ENCODE assay signal across 30 cellular contexts in genomic region chr16:51401673-51402072, GRCh38.
"Had no signal": no experiment of that assay in that cellular context is flagged by ENCODE, and none has a peak within 500 bp of the region (broad histone marks: within the 10 kb centered on the region; RNA-seq: fewer than 3 reads in every experiment).

No MANE protein-coding gene starts in this region.

- H3K27ac ChIP-seq: ascending aorta, epithelial cell of prostate had no signal

- H3K27ac Mint-ChIP-seq: activated CD4-positive, alpha-beta memory T cell treated with anti-CD3 and anti-CD28 coated beads for 36 hours; activated CD4-positive, alpha-beta T cell treated with anti-CD3 and anti-CD28 coated beads for 36 hours; activated CD4-positive, alpha-beta T cell treated with anti-CD3 and anti-CD28 coated beads, Interleukin-2, amount 10 ng/mL, durations not matched to agents 24 days and 14 days; activated CD8-positive, alpha-beta memory T cell treated with anti-CD3 and anti-CD28 coated beads, Interleukin-2, amount 10 ng/mL, durations not matched to agents 7 days and 5 days; activated CD8-positive, alpha-beta T cell treated with anti-CD3 and anti-CD28 coated beads, Interleukin-2, amount 10 ng/mL, durations not matched to agents 7 days and 5 days; activated naive CD4-positive, alpha-beta T cell treated with anti-CD3 and anti-CD28 coated beads, Interleukin-2, amount 10 ng/mL, durations not matched to agents 7 days and 5 days; activated naive CD4-positive, alpha-beta T cell treated with anti-CD3 and anti-CD28 coated beads, Interleukin-2, amount 50 U/mL, for 72 hours; activated naive CD8-positive, alpha-beta T cell treated with anti-CD3 and anti-CD28 coated beads, Interleukin-2, amount 10 ng/mL, durations not matched to agents 7 days and 5 days; activated T-cell treated with anti-CD3 and anti-CD28 coated beads, Interleukin-2, amount 50 U/mL, for 24 hours; activated T-cell treated with anti-CD3 and anti-CD28 coated beads, Interleukin-2, amount 50 U/mL, for 72 hours; effector memory CD8-positive, alpha-beta T cell had no signal

- H3K27me3 Mint-ChIP-seq: activated CD4-positive, alpha-beta memory T cell treated with anti-CD3 and anti-CD28 coated beads for 36 hours; activated CD4-positive, alpha-beta T cell treated with anti-CD3 and anti-CD28 coated beads for 36 hours; activated CD4-positive, alpha-beta T cell treated with anti-CD3 and anti-CD28 coated beads, Interleukin-2, amount 10 ng/mL, durations not matched to agents 24 days and 14 days; activated CD8-positive, alpha-beta memory T cell treated with anti-CD3 and anti-CD28 coated beads, Interleukin-2, amount 10 ng/mL, durations not matched to agents 7 days and 5 days; activated naive CD4-positive, alpha-beta T cell treated with anti-CD3 and anti-CD28 coated beads, Interleukin-2, amount 10 ng/mL, durations not matched to agents 7 days and 5 days; activated naive CD8-positive, alpha-beta T cell treated with anti-CD3 and anti-CD28 coated beads, Interleukin-2, amount 10 ng/mL, durations not matched to agents 7 days and 5 days; activated T-cell treated with anti-CD3 and anti-CD28 coated beads, Interleukin-2, amount 50 U/mL, for 24 hours; effector memory CD8-positive, alpha-beta T cell had no signal

- FAIRE-seq: colon, endometrium, endothelial cell of umbilical vein had no signal

- H3K36me3 Mint-ChIP-seq: activated CD4-positive, alpha-beta memory T cell treated with anti-CD3 and anti-CD28 coated beads for 36 hours; activated CD8-positive, alpha-beta memory T cell treated with anti-CD3 and anti-CD28 coated beads, Interleukin-2, amount 10 ng/mL, durations not matched to agents 7 days and 5 days; activated naive CD4-positive, alpha-beta T cell treated with anti-CD3 and anti-CD28 coated beads, Interleukin-2, amount 10 ng/mL, durations not matched to agents 7 days and 5 days; activated naive CD4-positive, alpha-beta T cell treated with anti-CD3 and anti-CD28 coated beads, Interleukin-2, amount 50 U/mL, for 72 hours; activated naive CD8-positive, alpha-beta T cell treated with anti-CD3 and anti-CD28 coated beads, Interleukin-2, amount 10 ng/mL, durations not matched to agents 7 days and 5 days had no signal

- H3K9me3 ChIP-seq: ascending aorta, esophagus squamous epithelium had no signal

- H3K4me3 ChIP-seq: ascending aorta, esophagus squamous epithelium, gastroesophageal sphincter had no signal

- ATAC-seq: activated CD4-positive, alpha-beta T cell treated with anti-CD3 and anti-CD28 coated beads for 36 hours; activated CD8-positive, alpha-beta memory T cell treated with anti-CD3 and anti-CD28 coated beads, Interleukin-2, amount 10 ng/mL, durations not matched to agents 7 days and 5 days; activated CD8-positive, alpha-beta T cell treated with anti-CD3 and anti-CD28 coated beads, Interleukin-2, amount 10 ng/mL, durations not matched to agents 7 days and 5 days; activated naive CD4-positive, alpha-beta T cell treated with anti-CD3 and anti-CD28 coated beads, Interleukin-2, amount 50 U/mL, for 72 hours; activated T-cell treated with anti-CD3 and anti-CD28 coated beads, Interleukin-2, amount 50 U/mL, for 72 hours; effector memory CD8-positive, alpha-beta T cell; gastroesophageal sphincter had no signal

- DNase-seq: activated CD4-positive, alpha-beta memory T cell treated with anti-CD3 and anti-CD28 coated beads for 36 hours; activated CD4-positive, alpha-beta T cell treated with anti-CD3 and anti-CD28 coated beads for 36 hours; activated CD4-positive, alpha-beta T cell treated with anti-CD3 and anti-CD28 coated beads, Interleukin-2, amount 10 ng/mL, durations not matched to agents 24 days and 14 days; activated CD4-positive, CD25-positive, alpha-beta regulatory T cell; activated CD4-positive, CD25-positive, alpha-beta regulatory T cell treated with anti-CD3 and anti-CD28 coated beads, Interleukin-2, amount 50 U/mL, for 72 hours; activated CD8-positive, alpha-beta memory T cell treated with anti-CD3 and anti-CD28 coated beads, Interleukin-2, amount 10 ng/mL, durations not matched to agents 7 days and 5 days; activated CD8-positive, alpha-beta memory T cell treated with anti-CD3 and anti-CD28 coated beads, Interleukin-2, amount 50 U/mL, for 48 hours; activated CD8-positive, alpha-beta T cell treated with anti-CD3 and anti-CD28 coated beads, Interleukin-2, amount 10 ng/mL, durations not matched to agents 7 days and 5 days; activated gamma-delta T cell; activated naive CD4-positive, alpha-beta T cell; activated naive CD4-positive, alpha-beta T cell treated with anti-CD3 and anti-CD28 coated beads, Interleukin-2, amount 10 ng/mL, durations not matched to agents 7 days and 5 days; activated naive CD8-positive, alpha-beta T cell treated with anti-CD3 and anti-CD28 coated beads, Interleukin-2, amount 10 ng/mL, durations not matched to agents 7 days and 5 days; activated T-cell treated with anti-CD3 and anti-CD28 coated beads for 4 hours; activated T-cell treated with anti-CD3 and anti-CD28 coated beads, Interleukin-2, amount 50 U/mL, for 24 hours; activated T-cell treated with anti-CD3 and anti-CD28 coated beads, Interleukin-2, amount 50 U/mL, for 72 hours; caudate nucleus; cortex of kidney; dermis blood vessel endothelial cell; effector CD4-positive, alpha-beta T cell; effector memory CD8-positive, alpha-beta T cell; esophagus squamous epithelium; foreskin melanocyte; T-helper 2 cell had no signal

- H3K4me1 Mint-ChIP-seq: activated CD4-positive, alpha-beta T cell treated with anti-CD3 and anti-CD28 coated beads for 36 hours; activated CD4-positive, alpha-beta T cell treated with anti-CD3 and anti-CD28 coated beads, Interleukin-2, amount 10 ng/mL, durations not matched to agents 24 days and 14 days; activated CD8-positive, alpha-beta memory T cell treated with anti-CD3 and anti-CD28 coated beads, Interleukin-2, amount 10 ng/mL, durations not matched to agents 7 days and 5 days; activated naive CD4-positive, alpha-beta T cell treated with anti-CD3 and anti-CD28 coated beads, Interleukin-2, amount 10 ng/mL, durations not matched to agents 7 days and 5 days; activated naive CD8-positive, alpha-beta T cell treated with anti-CD3 and anti-CD28 coated beads, Interleukin-2, amount 10 ng/mL, durations not matched to agents 7 days and 5 days had no signal

- H3K4me3 Mint-ChIP-seq: activated CD4-positive, alpha-beta memory T cell treated with anti-CD3 and anti-CD28 coated beads for 36 hours; activated CD4-positive, alpha-beta T cell treated with anti-CD3 and anti-CD28 coated beads for 36 hours; activated CD4-positive, alpha-beta T cell treated with anti-CD3 and anti-CD28 coated beads, Interleukin-2, amount 10 ng/mL, durations not matched to agents 24 days and 14 days; activated CD8-positive, alpha-beta memory T cell treated with anti-CD3 and anti-CD28 coated beads, Interleukin-2, amount 10 ng/mL, durations not matched to agents 7 days and 5 days; activated CD8-positive, alpha-beta T cell treated with anti-CD3 and anti-CD28 coated beads, Interleukin-2, amount 10 ng/mL, durations not matched to agents 7 days and 5 days; activated naive CD4-positive, alpha-beta T cell treated with anti-CD3 and anti-CD28 coated beads, Interleukin-2, amount 10 ng/mL, durations not matched to agents 7 days and 5 days; activated naive CD8-positive, alpha-beta T cell treated with anti-CD3 and anti-CD28 coated beads, Interleukin-2, amount 10 ng/mL, durations not matched to agents 7 days and 5 days; activated T-cell treated with anti-CD3 and anti-CD28 coated beads, Interleukin-2, amount 50 U/mL, for 24 hours; activated T-cell treated with anti-CD3 and anti-CD28 coated beads, Interleukin-2, amount 50 U/mL, for 72 hours; effector memory CD8-positive, alpha-beta T cell had no signal

- H3K4me1 ChIP-seq: ascending aorta, gastroesophageal sphincter had no signal

- H3K36me3 ChIP-seq: ascending aorta, esophagus squamous epithelium, gastroesophageal sphincter had no signal

- H3K27me3 ChIP-seq: ascending aorta, esophagus squamous epithelium, gastroesophageal sphincter had no signal
